ENCODE assay signal across 35 cellular contexts in the genomic region with DNA sequence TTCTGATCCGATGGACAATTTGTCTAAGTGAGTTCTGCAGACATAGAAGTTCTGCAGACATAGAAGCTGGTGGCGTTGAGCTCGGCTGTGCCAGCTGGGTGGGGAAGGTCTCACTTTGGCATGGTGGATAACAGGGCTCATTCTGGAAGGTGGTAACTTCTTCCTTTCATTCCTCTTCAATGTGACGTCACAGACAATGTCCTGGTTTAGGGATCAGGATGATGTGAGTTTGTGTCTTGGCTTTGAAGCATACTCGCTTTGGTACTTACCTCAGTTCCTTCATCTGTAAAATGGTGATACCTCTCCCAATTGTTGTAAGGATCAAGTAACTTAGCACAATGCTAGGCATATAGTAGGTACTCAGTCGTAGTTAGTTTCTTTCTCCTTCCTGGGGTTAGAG.
"Had no signal": no experiment of that assay in that cellular context is flagged by ENCODE, and none has a peak within 500 bp of the region (broad histone marks: within the 10 kb centered on the region; RNA-seq: fewer than 3 reads in every experiment).

No MANE protein-coding gene starts in this region.

- DNase-seq: Karpas-422, Kasumi-1, MG63, MM.1S, MV-4-11, NCI-H1048, NCI-H1092, NCI-H1092 treated with DMSO at 0.1 percent for 48 hours, NCI-H1105, NCI-H1105 treated with DMSO at 0.1 percent for 48 hours, NCI-H1417, NCI-H1417 treated with DMSO at 0.1 percent for 48 hours, NCI-H1436, NCI-H1436 treated with DMSO at 0.1 percent for 48 hours, NCI-H146, NCI-H1694, NCI-H1694 treated with DMSO at 0.1 percent for 48 hours, NCI-H187, NCI-H187 treated with DMSO at 0.1 percent for 48 hours, NCI-H1930, NCI-H2029, NCI-H2029 treated with DMSO at 0.1 percent for 48 hours, NCI-H2081, NCI-H2081 treated with DMSO at 0.1 percent for 48 hours, NCI-H2107, NCI-H2171, NCI-H2171 treated with DMSO at 0.1 percent for 48 hours, NCI-H2227 treated with DMSO at 0.1 percent for 48 hours, NCI-H226, NCI-H345, NCI-H446, NCI-H446 treated with DMSO at 0.1 percent for 48 hours, NCI-H510A, NCI-H510A treated with DMSO at 0.1 percent for 48 hours, NCI-H524 had no signal

- H3K4me3 ChIP-seq: MG63 had no signal

- H3K36me3 ChIP-seq: MG63 had no signal

- H3K9me3 ChIP-seq: MG63 had no signal

- H3K27me3 ChIP-seq: MG63 had no signal
